In genomic region chr18:48909721-48910120, GRCh38 we compare ENCODE assay signal across 27 cellular contexts. TPM values are rescaled to one million over a fixed set of nuclear protein-coding genes. Genes with fewer than 3 reads are reported as not detected.
DNase-seq lines count a peak whose midpoint lies in the region; ATAC-seq, FAIRE-seq and TF ChIP-seq lines count a peak whose summit lies in the region.
"Had no signal": no experiment of that assay in that cellular context is flagged by ENCODE, and none has a peak within 500 bp of the region (broad histone marks: within the 10 kb centered on the region; RNA-seq: fewer than 3 reads in every experiment).

No MANE protein-coding gene starts in this region.

- H3K27ac ChIP-seq in HepG2 (ENCODE audit: extremely low read length, insufficient read depth, low read length): no peak overlapping the region
- H3K27ac ChIP-seq in right lobe of liver: no peak overlapping the region
- H3K27ac ChIP-seq in PC-9: no peak overlapping the region
- H3K27ac ChIP-seq: tibial artery, WERI-Rb-1 had no signal

- no peak for ATAC-seq in HepG2
- ATAC-seq in right lobe of liver: no peak
- ATAC-seq in T-helper 17 cell: peak; percentile 55
- ATAC-seq: K562, left lobe of liver had no signal

- TF ChIP-seq POLR2A in HepG2 (IDR thresholded peaks at IDR 0.05; ENCODE audit: insufficient read depth in 1 of 2, low read depth in 2 of 2, low read length in 2 of 2) (no peak), right lobe of liver (IDR thresholded peaks at IDR 0.05) (no peak), GM12892 (IDR thresholded peaks at IDR 0.05; ENCODE audit: low read depth, low read length) (no peak)

- H3K4me1 ChIP-seq in HepG2 (ENCODE audit: insufficient read depth, low read length): peaks cover 25% of the 10 kb centered on the region
- no peaks in the 10 kb centered on the region for H3K4me1 ChIP-seq in right lobe of liver
- H3K4me1 ChIP-seq in PC-9 (replicated peaks; ENCODE audit: insufficient read depth): no peaks in the 10 kb centered on the region

- H3K4me3 Mint-ChIP-seq in T-helper 17 cell: no peak overlapping the region
- peak overlapping the region in 4 of 5 donors; percentile 8 to 76 (median 62) for H3K4me3 Mint-ChIP-seq in immature natural killer cell
- H3K4me3 Mint-ChIP-seq: dendritic cell treated with granulocyte-macrophage colony-stimulating factor and Interleukin-4, amounts not matched to agents 40 ng/mL and 50 ng/mL, for 4 days; endodermal cell had no signal

- H2AFZ ChIP-seq in HepG2 (ENCODE audit: low read length) (no peak overlapping the region), PC-9 (no peak overlapping the region)

- H3K4me1 Mint-ChIP-seq in T-helper 17 cell (peaks cover 21% of the 10 kb centered on the region), immature natural killer cell (peaks cover 31 to 40% of the 10 kb centered on the region in 2 donors)

- no peak for TF ChIP-seq RAD21 in HepG2 (CRISPR knock-in tag; IDR thresholded peaks at IDR 0.05)

- CTCF ChIA-PET in HepG2 (lab: Yijun Ruan, JAX; ENCODE audit: low intra/inter-chr PET ratio, low total read pairs): no interaction called here
- CTCF ChIA-PET in PC-9 (lab: Charles Lee): no interaction called here

- H3K4me3 ChIP-seq in HepG2 (replicated peaks in 1 of 3; ENCODE audit: insufficient read depth in 1 of 3, low read depth in 2 of 3, low read length in 3 of 3): no peak overlapping the region
- no peak overlapping the region for H3K4me3 ChIP-seq in right lobe of liver
- no peak overlapping the region for H3K4me3 ChIP-seq in PC-9
- H3K4me3 ChIP-seq: K562, smooth muscle cell, tibial artery had no signal

- H3K27ac Mint-ChIP-seq in T-helper 17 cell: no peak overlapping the region
- H3K27ac Mint-ChIP-seq in immature natural killer cell: peak overlapping the region in 5 of 6 donors; percentile 37 to 77 (median 74)
- H3K27ac Mint-ChIP-seq: dendritic cell treated with granulocyte-macrophage colony-stimulating factor and Interleukin-4, amounts not matched to agents 40 ng/mL and 50 ng/mL, for 4 days; endodermal cell had no signal

- BruUV-seq in HepG2 (replicated peaks; lab: Mats Ljungman, UMichigan): no TSS peak
- no TSS peak for BruUV-seq in PC-9 (replicated peaks; lab: Mats Ljungman, UMichigan)

- no peaks in the 10 kb centered on the region for H3F3A ChIP-seq in PC-9 (ENCODE audit: insufficient read depth, low read depth)

- 79% methylated on average over 6 of the region's 6 CpGs for WGBS in HepG2 (ENCODE audit: low lambda C conversion rate)
- 54% methylated on average over 6 of the region's 6 CpGs for WGBS in right lobe of liver (ENCODE audit: insufficient coverage, low coverage, low lambda C conversion rate, missing lambda C conversion rate)

- H4K20me1 ChIP-seq in HepG2 (ENCODE audit: insufficient read depth, low read length) (no peaks in the 10 kb centered on the region), PC-9 (ENCODE audit: insufficient read depth) (no peaks in the 10 kb centered on the region)

- no peak overlapping the region for H3K9ac ChIP-seq in HepG2 (ENCODE audit: insufficient read depth, low read depth, low read length)

- H3K27me3 Mint-ChIP-seq in T-helper 17 cell (no peaks in the 10 kb centered on the region), immature natural killer cell (ENCODE audit: low read depth in 3 of 3) (peaks cover 0 to 4% (median 0%) of the 10 kb centered on the region in 3 donors)

- H3K27me3 ChIP-seq in HepG2 (ENCODE audit: control insufficient read depth in 1 of 2, insufficient read depth in 2 of 2, low read length in 2 of 2) (no peaks in the 10 kb centered on the region), right lobe of liver (no peaks in the 10 kb centered on the region), PC-9 (ENCODE audit: insufficient read depth, low read depth) (no peaks in the 10 kb centered on the region)
- H3K27me3 ChIP-seq: tibial artery had no signal

- POLR2A ChIA-PET in HepG2 (lab: Yijun Ruan, JAX) (no interaction called here), PC-9 (lab: Charles Lee; ENCODE audit: unreplicated experiment) (no interaction called here)

- H3K79me2 ChIP-seq in HepG2 (ENCODE audit: insufficient read depth, low read length) (no peaks in the 10 kb centered on the region), PC-9 (ENCODE audit: low read depth) (no peaks in the 10 kb centered on the region)

- no peaks in the 10 kb centered on the region for H3K36me3 ChIP-seq in HepG2 (replicated peaks in 1 of 2; ENCODE audit: control insufficient read depth in 1 of 2, insufficient read depth in 2 of 2, low read length in 2 of 2)
- no peaks in the 10 kb centered on the region for H3K36me3 ChIP-seq in right lobe of liver
- no peaks in the 10 kb centered on the region for H3K36me3 ChIP-seq in PC-9 (ENCODE audit: low read depth)
- H3K36me3 ChIP-seq: tibial artery, WERI-Rb-1 had no signal

- FAIRE-seq in HepG2 (lab: Jason Lieb, UNC): no peak
- FAIRE-seq in GM12892 (lab: Jason Lieb, UNC): no peak
- FAIRE-seq: D721Med, H54, islet of Langerhans, K562 had no signal

- no peak for TF ChIP-seq CTCF in HepG2 (CRISPR knock-in tag; IDR thresholded peaks at IDR 0.05)
- TF ChIP-seq CTCF in right lobe of liver (IDR thresholded peaks at IDR 0.05): no peak
- no peak for TF ChIP-seq CTCF in PC-9 (conservative IDR thresholded peaks at IDR 0.05)

- H3K36me3 Mint-ChIP-seq in T-helper 17 cell (ENCODE audit: low read depth) (no peaks in the 10 kb centered on the region), immature natural killer cell (no peaks in the 10 kb centered on the region)

- intact Hi-C loops in HepG2 (cut with micrococcal nuclease; ENCODE audit: unreplicated experiment): no loop called here
- intact Hi-C loops in right lobe of liver (cut with DNase I): no loop called here
- intact Hi-C loops in PC-9 (cut with micrococcal nuclease; ENCODE audit: unreplicated experiment): loop anchor here (10.0 kb wide), 1 partner anchor 195 kb away; no protein-coding TSS in a partner anchor

- DNase-seq in HepG2 (ENCODE audit: low spot score) (no peak), right lobe of liver (no peak), T-helper 17 cell (no peak), immature natural killer cell (peak in 1 of 3 donors; percentile 38), mesenteric fat pad (ENCODE audit: low spot score) (no peak), GM12892 (ENCODE audit: insufficient read length) (no peak), PC-9 (no peak)
- DNase-seq: activated CD4-positive, alpha-beta T cell treated with anti-CD3 and anti-CD28 coated beads for 48 hours; caudate nucleus; endodermal cell; glutamatergic neuron; NCI-H1092 treated with DMSO at 0.1 percent for 48 hours; NCI-H1694 treated with DMSO at 0.1 percent for 48 hours; NCI-H446; NCI-H82; SIG-M5; stimulated activated CD4-positive, alpha-beta T cell treated with anti-CD3 and anti-CD28 coated beads, Interleukin-1b, Interleukin-23, amount 100 ng/mL, for 48 hours; T1000; WERI-Rb-1 had no signal

- TF ChIP-seq EP300 in HepG2 (IDR thresholded peaks at IDR 0.05; ENCODE audit: low read depth in 2 of 2, low read length in 2 of 2) (no peak), HepG2 (CRISPR knock-in tag; IDR thresholded peaks at IDR 0.05; ENCODE audit: borderline replicate concordance) (no peak)

- H3K9me3 Mint-ChIP-seq in immature natural killer cell: peaks cover 0 to 4% (median 0%) of the 10 kb centered on the region in 6 donors

- in situ Hi-C loops in HepG2 (cut with HindIII; ENCODE audit: extremely low pct_ligation_motif_present, low pct_unique_long_range_greater_than_20kb): no loop called here

- H3K4me2 ChIP-seq in HepG2 (ENCODE audit: low read depth, low read length) (no peak overlapping the region), PC-9 (no peak overlapping the region)

- H3K9me2 ChIP-seq in PC-9 (ENCODE audit: insufficient read depth): no peaks in the 10 kb centered on the region

- H3K9me3 ChIP-seq in HepG2 (ENCODE audit: low read length): no peaks in the 10 kb centered on the region
- H3K9me3 ChIP-seq in right lobe of liver: no peaks in the 10 kb centered on the region
- H3K9me3 ChIP-seq in T-helper 17 cell (ENCODE audit: control insufficient read depth, low read length, poor library complexity, severe bottlenecking): no peaks in the 10 kb centered on the region
- peaks cover 2% of the 10 kb centered on the region; the same call in 1 of the 2 replicates for H3K9me3 ChIP-seq in PC-9 (ENCODE audit: insufficient read depth, low read depth)
- H3K9me3 ChIP-seq: tibial artery had no signal

TF ChIP-seq in HepG2, 621 proteins besides CTCF, POLR2A, EP300 and RAD21:
- TF ChIP-seq ZNF737 (CRISPR knock-in tag; IDR thresholded peaks at IDR 0.05; ENCODE audit: borderline replicate concordance) (no peak), TARDBP (CRISPR knock-in tag; IDR thresholded peaks at IDR 0.05) (no peak), ZFP36L2 (CRISPR knock-in tag; IDR thresholded peaks at IDR 0.05) (no peak), FOXA1 (IDR thresholded peaks at IDR 0.05) (no peak), FOXA1 (CRISPR knock-in tag; IDR thresholded peaks at IDR 0.05) (0 out of 2 replicates have a peak, but pooled peaks have one; percentile 13)

RNA-seq across cellular contexts. Expression of gene SMAD7, which starts 41.0 kb away (rescaled TPM):
- total RNA-seq in HepG2 (2016; rRNA removed; fragmentation: Illumina TruSeq; extraction: Trizol): 18.7 and 24.7 TPM in 2 replicates
- 3.3 TPM in 2 replicates for total RNA-seq in HepG2 (2016; cell fraction: cytosol; rRNA removed; fragmentation: Illumina TruSeq; extraction: Trizol; ENCODE audit: low read depth)
- total RNA-seq in HepG2 (2016; cell fraction: insoluble cytoplasmic fraction; rRNA removed; fragmentation: Illumina TruSeq; extraction: Trizol): 17.7 and 26.0 TPM in 2 replicates
- total RNA-seq in HepG2 (2016; cell fraction: membrane; rRNA removed; fragmentation: Illumina TruSeq; extraction: Trizol): 12.5 and 14.2 TPM in 2 replicates
- total RNA-seq in HepG2 (2016; cell fraction: nucleus; rRNA removed; fragmentation: Illumina TruSeq; extraction: Trizol): 22.7 and 23.8 TPM in 2 replicates
- 15.8 and 17.4 TPM in 2 replicates for polyA plus RNA-seq in HepG2 (2011; rRNA removed)
- 15.1 and 16.9 TPM in 2 replicates for polyA plus RNA-seq in HepG2 (2011; cell fraction: cytosol; rRNA removed)
- 16.5 and 25.6 TPM in 2 replicates for polyA plus RNA-seq in HepG2 (2011; cell fraction: nucleus; rRNA removed)
- 5.6 and 8.5 TPM in 2 replicates for polyA plus RNA-seq in HepG2 (2012)
- 1.4 and 2.1 TPM in 2 replicates for polyA plus RNA-seq in HepG2 (2016; cell fraction: cytosol; fragmentation: Illumina TruSeq; extraction: Trizol; ENCODE audit: low read depth)
- 15.7 and 17.1 TPM in 2 replicates for polyA plus RNA-seq in HepG2 (2016; cell fraction: insoluble cytoplasmic fraction; fragmentation: Illumina TruSeq; extraction: Trizol; ENCODE audit: low read depth)
- polyA plus RNA-seq in HepG2 (2016; cell fraction: membrane; fragmentation: Illumina TruSeq; extraction: Trizol; ENCODE audit: low read depth): 4.9 TPM in 2 replicates
- polyA plus RNA-seq in HepG2 (2016; cell fraction: nucleus; fragmentation: Illumina TruSeq; extraction: Trizol; ENCODE audit: insufficient read depth, low read depth): 40.0 and 43.9 TPM in 2 replicates
- polyA minus RNA-seq in HepG2 (2011; rRNA and poly(A)+ RNA removed; ENCODE audit: low replicate concordance): 38.7 and 47.8 TPM in 2 replicates
- polyA minus RNA-seq in HepG2 (2011; cell fraction: cytosol; rRNA and poly(A)+ RNA removed): 11.5 and 17.8 TPM in 2 replicates
- polyA minus RNA-seq in HepG2 (2011; cell fraction: nucleus; rRNA and poly(A)+ RNA removed): 14.8 and 26.3 TPM in 2 replicates
- 10 to 100 TPM in 4 of 6 experiments, 1 to 10 TPM in 2; 8.2 to 13.5 (median 11.0) TPM for total RNA-seq in right lobe of liver
- 100 to 1,000 TPM; 161 to 181 TPM for total RNA-seq in T-helper 17 cell
- polyA plus RNA-seq in immature natural killer cell: 10 to 100 TPM; 10.1 to 17.4 (median 12.3) TPM
- 56.2 TPM for total RNA-seq in mesenteric fat pad
- 13.8 TPM for polyA plus RNA-seq in GM12892 (2012; ENCODE audit: missing spikeins)
- 5.0 and 5.8 TPM in 2 replicates for total RNA-seq in PC-9 (2021)
